Comparison of ENCODE assay signal across 10 cellular contexts in the genomic region with DNA sequence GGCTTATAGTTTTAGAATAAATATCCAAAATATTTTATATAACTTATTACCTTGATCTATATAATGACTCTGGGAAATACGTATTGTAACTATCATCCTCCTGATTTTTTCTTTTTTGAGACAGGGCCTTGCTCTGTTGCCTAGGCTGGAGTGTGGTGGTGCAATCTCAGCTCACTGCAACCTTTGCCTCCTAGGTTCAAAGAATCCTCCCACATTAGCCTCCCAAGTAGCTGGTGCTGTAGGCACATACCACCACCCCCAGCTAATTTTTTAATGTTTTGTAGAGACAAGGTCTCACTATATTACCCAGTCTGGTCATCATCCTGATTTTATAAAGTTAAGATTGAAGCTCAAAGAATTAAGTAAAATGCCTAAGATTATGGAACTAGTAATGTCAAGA.
"Had no signal": no experiment of that assay in that cellular context is flagged by ENCODE, and none has a peak within 500 bp of the region (broad histone marks: within the 10 kb centered on the region; RNA-seq: fewer than 3 reads in every experiment).

No MANE protein-coding gene starts in this region.

- H3K4me3 ChIP-seq: GM23248, GM23338, HAP-1 had no signal

- H3K4me1 ChIP-seq: HAP-1 had no signal

- ATAC-seq: GM23338, HCT116 had no signal

- H3K4me2 ChIP-seq: GM23338 had no signal

- H2AFZ ChIP-seq: GM23248, GM23338 had no signal

- H3K27ac ChIP-seq: GM23248 had no signal

- FAIRE-seq: H1, H54 had no signal

- H3K9me3 ChIP-seq: HAP-1 had no signal

- DNase-seq: GM23248, GOT3, H7, H9, HFFc6 had no signal

- H3K36me3 ChIP-seq: HAP-1 had no signal

- H3K9ac ChIP-seq: GM23248 had no signal
